18 cellular contexts compared by ENCODE assay signal in genomic region chr2:200744252-200744651, GRCh38.
DNase-seq lines count a peak whose midpoint lies in the region; ATAC-seq, FAIRE-seq and TF ChIP-seq lines count a peak whose summit lies in the region.
"Had no signal": no experiment of that assay in that cellular context is flagged by ENCODE, and none has a peak within 500 bp of the region (broad histone marks: within the 10 kb centered on the region; RNA-seq: fewer than 3 reads in every experiment).

No MANE protein-coding gene starts in this region.

- H3K27ac ChIP-seq in SK-N-SH (ENCODE audit: low read depth in 2 of 2, low read length in 1 of 2) (no peak overlapping the region), VCaP (peak overlapping the region; percentile 97; the same call in 1 of the 2 replicates), kidney (ENCODE audit: low read depth in 2 of 2, low read length in 2 of 2) (no peak overlapping the region)
- H3K27ac ChIP-seq: BLaER1 treated with 17β-estradiol and CSF1 and Interleukin-3, amounts not matched to agents 10 nM and 100 nM; HL-60 had no signal

- no peak overlapping the region for H3K4me3 Mint-ChIP-seq in chondrocyte (ENCODE audit: unreplicated experiment)
- H3K4me3 Mint-ChIP-seq: CD8-positive, alpha-beta T cell; H9 had no signal

- FAIRE-seq in kidney (lab: Jason Lieb, UNC), result no peak
- FAIRE-seq: GM12892, H1, K562 had no signal

- no peaks in the 10 kb centered on the region for H3K9me3 ChIP-seq in SK-N-SH
- H3K9me3 ChIP-seq in kidney (ENCODE audit: control insufficient read depth in 1 of 2, low read length in 2 of 2), result no peaks in the 10 kb centered on the region
- H3K9me3 ChIP-seq: BLaER1 treated with 17β-estradiol and CSF1 and Interleukin-3, amounts not matched to agents 10 nM and 100 nM had no signal

- no peak overlapping the region for H3K9ac ChIP-seq in SK-N-SH
- no peak overlapping the region for H3K9ac ChIP-seq in kidney (ENCODE audit: low read length in 2 of 2)
- H3K9ac ChIP-seq: BLaER1 treated with 17β-estradiol and CSF1 and Interleukin-3, amounts not matched to agents 10 nM and 100 nM had no signal

- H3K9me2 ChIP-seq in SK-N-SH, result no peaks in the 10 kb centered on the region

- H3K36me3 Mint-ChIP-seq in chondrocyte (ENCODE audit: low read depth), result no peaks in the 10 kb centered on the region
- H3K36me3 Mint-ChIP-seq: CD8-positive, alpha-beta T cell had no signal

- TF ChIP-seq EP300 in SK-N-SH (IDR thresholded peaks at IDR 0.05; ENCODE audit: borderline replicate concordance in 1 of 2, low read depth in 1 of 2, low read length in 1 of 2), result peak in 1 of 2 experiments; percentile 61; a peak in 2 of 4 replicates

- intact Hi-C loops in kidney (cut with DNase I), result no loop called here

- H4K20me1 ChIP-seq in SK-N-SH (ENCODE audit: insufficient read depth), result no peaks in the 10 kb centered on the region
- H4K20me1 ChIP-seq: BLaER1 treated with 17β-estradiol and CSF1 and Interleukin-3, amounts not matched to agents 10 nM and 100 nM had no signal

- WGBS in SK-N-SH (ENCODE audit: low lambda C conversion rate), result 73% methylated on average over 5 of the region's 5 CpGs

- peaks cover 41% of the 10 kb centered on the region for H3K4me1 Mint-ChIP-seq in chondrocyte (ENCODE audit: low read depth)

- H3K4me1 ChIP-seq in SK-N-SH (ENCODE audit: control insufficient read depth in 1 of 2, insufficient read depth in 2 of 2, low read depth in 1 of 2, low read length in 1 of 2) (peaks cover 0 to 10% of the 10 kb centered on the region in 2 experiments; a peak in 1 of 4 replicates), kidney (ENCODE audit: control insufficient read depth in 1 of 2, insufficient read depth in 1 of 2, low read depth in 1 of 2, low read length in 2 of 2) (peaks cover 7 to 21% of the 10 kb centered on the region in 2 donors)

- TF ChIP-seq RAD21 in SK-N-SH (IDR thresholded peaks at IDR 0.05; ENCODE audit: low read length), result no peak

- H2AFZ ChIP-seq in SK-N-SH (ENCODE audit: low read depth), result no peak overlapping the region

- no peak for TF ChIP-seq CTCF in SK-N-SH (IDR thresholded peaks at IDR 0.05)
- TF ChIP-seq CTCF in VCaP (conservative IDR thresholded peaks at IDR 0.05), result no peak
- no peak for TF ChIP-seq CTCF in kidney (IDR thresholded peaks at IDR 0.05; ENCODE audit: borderline replicate concordance, extremely low read depth, insufficient read depth)
- no peak for TF ChIP-seq CTCF in chondrocyte (IDR thresholded peaks at IDR 0.05)

- H3K9me3 Mint-ChIP-seq in chondrocyte (ENCODE audit: low read depth), result no peaks in the 10 kb centered on the region
- H3K9me3 Mint-ChIP-seq: CD8-positive, alpha-beta T cell; H9 had no signal

- H3K4me3 ChIP-seq in SK-N-SH (ENCODE audit: low read depth in 2 of 2, low read length in 1 of 2) (no peak overlapping the region), kidney (ENCODE audit: low read length in 2 of 2) (no peak overlapping the region)
- H3K4me3 ChIP-seq: BLaER1 treated with 17β-estradiol and CSF1 and Interleukin-3, amounts not matched to agents 10 nM and 100 nM; K562 had no signal

- no peaks in the 10 kb centered on the region for H3K27me3 ChIP-seq in SK-N-SH (ENCODE audit: insufficient read depth)
- H3K27me3 ChIP-seq: BLaER1 treated with 17β-estradiol and CSF1 and Interleukin-3, amounts not matched to agents 10 nM and 100 nM had no signal

- DNase-seq in SK-N-SH, result peak; percentile 40
- DNase-seq in COLO829 (ENCODE audit: low spot score), result peak; percentile 75
- DNase-seq in kidney, result peak; percentile 68
- no peak for DNase-seq in chondrocyte (ENCODE audit: low spot score)
- DNase-seq in DMS 273 treated with DMSO at 0.1 percent for 48 hours (lab: John Stamatoyannopoulos, UW), result no peak
- DNase-seq: 8988T; CD8-positive, alpha-beta T cell; COR-L47; GDM1; H9 had no signal

- H3K4me2 ChIP-seq in SK-N-SH, result no peak overlapping the region
- H3K4me2 ChIP-seq: BLaER1 treated with 17β-estradiol and CSF1 and Interleukin-3, amounts not matched to agents 10 nM and 100 nM had no signal

- no peak for ATAC-seq in SK-N-SH treated with all-trans-retinoic acid at 6 μM for 48 hours
- ATAC-seq in GM18502 (IDR thresholded peaks at IDR 0.05; ENCODE audit: poor library complexity, unreplicated experiment), result no peak
- ATAC-seq: CD8-positive, alpha-beta T cell; K562 had no signal

- H3K79me2 ChIP-seq in SK-N-SH (ENCODE audit: insufficient read depth), result no peaks in the 10 kb centered on the region

- no peaks in the 10 kb centered on the region for H3F3A ChIP-seq in SK-N-SH (replicated peaks; ENCODE audit: insufficient read depth)

- CTCF ChIA-PET in SK-N-SH (lab: Yijun Ruan, JAX), result no interaction called here

- no peaks in the 10 kb centered on the region for H3K27me3 Mint-ChIP-seq in chondrocyte (ENCODE audit: low read depth)

- no peak overlapping the region for H3K27ac Mint-ChIP-seq in chondrocyte (ENCODE audit: unreplicated experiment)
- H3K27ac Mint-ChIP-seq: CD8-positive, alpha-beta T cell; H9 had no signal

- no peaks in the 10 kb centered on the region for H3K36me3 ChIP-seq in SK-N-SH (replicated peaks in 1 of 2; ENCODE audit: control insufficient read depth in 1 of 2, insufficient read depth in 2 of 2, low read length in 1 of 2)
- no peaks in the 10 kb centered on the region for H3K36me3 ChIP-seq in kidney (ENCODE audit: control insufficient read depth in 1 of 2, insufficient read depth in 2 of 2, low read length in 2 of 2)

- POLR2A ChIA-PET in SK-N-SH (lab: Yijun Ruan, JAX), result no interaction called here

TF ChIP-seq in SK-N-SH, 30 proteins besides CTCF, POLR2A, EP300 and RAD21:
- TF ChIP-seq YY1 (IDR thresholded peaks at IDR 0.05; ENCODE audit: low read depth) (no peak), GATA2 (CRISPR knock-in tag; IDR thresholded peaks at IDR 0.05) (peak; percentile 19; the same call in 1 of the 2 replicates)

TF ChIP-seq in SK-N-SH treated with all-trans-retinoic acid at 6 μM for 48 hours, 23 proteins besides CTCF, POLR2A, EP300 and RAD21:
- TF ChIP-seq ZNF565 (CRISPR knock-in tag; conservative IDR thresholded peaks at IDR 0.05; ENCODE audit: low read depth) (no peak), TCF4 (CRISPR knock-in tag; IDR thresholded peaks at IDR 0.05; ENCODE audit: borderline replicate concordance) (no peak), CREB5 (CRISPR knock-in tag; IDR thresholded peaks at IDR 0.05; ENCODE audit: low read depth) (no peak), ZFP3 (CRISPR knock-in tag; IDR thresholded peaks at IDR 0.05) (no peak), PATZ1 (CRISPR knock-in tag; IDR thresholded peaks at IDR 0.05; ENCODE audit: borderline replicate concordance) (no peak), OSR1 (CRISPR knock-in tag; IDR thresholded peaks at IDR 0.05) (no peak), SNAI2 (CRISPR knock-in tag; IDR thresholded peaks at IDR 0.05) (no peak), CSRNP3 (CRISPR knock-in tag; IDR thresholded peaks at IDR 0.05) (no peak), ZNF70 (CRISPR knock-in tag; IDR thresholded peaks at IDR 0.05) (no peak), ZFP30 (CRISPR knock-in tag; IDR thresholded peaks at IDR 0.05) (no peak), ZNF8 (CRISPR knock-in tag; IDR thresholded peaks at IDR 0.05) (no peak), ZC3H10 (CRISPR knock-in tag; IDR thresholded peaks at IDR 0.05) (no peak)

Comparison
In these comparisons a context has a peak if more than half of its experiments do, and no peak if none do; other contexts are left out.
1. DNase-seq: peak in SK-N-SH (single experiment), COLO829 (single experiment) and kidney (single experiment); none in chondrocyte (single experiment) and DMS 273 treated with DMSO at 0.1 percent for 48 hours (single experiment).